In the genomic region with DNA sequence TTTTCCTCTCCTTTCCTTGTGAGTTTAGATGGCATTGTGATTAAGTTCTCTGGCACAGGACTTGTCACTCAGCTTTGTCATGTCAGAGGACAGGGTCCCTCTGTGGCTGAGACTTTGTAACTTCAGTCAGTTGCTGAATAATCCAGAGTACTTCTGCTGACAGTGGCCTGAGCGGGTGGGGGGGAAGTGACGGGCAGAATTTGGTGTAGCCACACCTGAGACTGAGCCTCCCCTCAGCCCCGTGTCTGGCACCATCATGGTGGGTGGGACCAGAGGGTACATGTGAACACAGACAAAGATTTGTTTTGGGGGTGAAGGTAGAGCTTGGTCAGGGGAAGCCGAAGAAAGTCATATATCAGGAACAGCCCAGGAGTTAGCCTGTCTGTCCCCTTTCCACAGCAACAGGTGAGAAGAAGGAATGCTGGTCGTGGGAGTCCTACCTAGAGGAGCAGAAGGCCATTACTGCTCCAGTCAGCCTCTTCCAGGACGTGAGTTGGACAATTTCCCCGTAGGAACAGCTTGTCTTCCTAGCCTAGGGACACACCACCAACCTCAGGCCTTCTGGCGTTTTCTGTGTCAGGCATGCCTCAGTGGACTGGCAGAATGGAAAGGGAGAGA, we compare ENCODE assay signal across 28 cellular contexts.
"Had no signal": no experiment of that assay in that cellular context is flagged by ENCODE, and none has a peak within 500 bp of the region (broad histone marks: within the 10 kb centered on the region; RNA-seq: fewer than 3 reads in every experiment).

No MANE protein-coding gene starts in this region.

- H3K36me3 Mint-ChIP-seq: activated naive CD4-positive, alpha-beta T cell treated with anti-CD3 and anti-CD28 coated beads, Interleukin-2, amount 50 U/mL, for 72 hours had no signal

- DNase-seq: activated CD4-positive, alpha-beta T cell treated with anti-CD3 and anti-CD28 coated beads for 36 hours; activated CD4-positive, alpha-beta T cell treated with anti-CD3 and anti-CD28 coated beads, Interleukin-2, amount 50 U/mL, for 4 hours; activated CD4-positive, CD25-positive, alpha-beta regulatory T cell; activated naive CD4-positive, alpha-beta T cell; activated T-cell treated with anti-CD3 and anti-CD28 coated beads for 4 hours; activated T-cell treated with anti-CD3 and anti-CD28 coated beads, Interleukin-2, amount 50 U/mL, for 72 hours; cortex of kidney; foreskin fibroblast; kidney glomerular epithelial cell; left lung; lower lobe of right lung; mesenchymal stem cell; naive thymus-derived CD8-positive, alpha-beta T cell; stimulated activated CD4-positive, alpha-beta T cell treated with anti-CD3 and anti-CD28 coated beads, Interleukin-12 subunit alpha, Interleukin-12 subunit beta, amount 100 ng/mL, for 4 hours; stimulated activated CD4-positive, alpha-beta T cell treated with anti-CD3 and anti-CD28 coated beads, Interleukin-4, amount 100 ng/mL, for 24 hours; stimulated activated naive CD8-positive, alpha-beta T cell treated with anti-CD3 and anti-CD28 coated beads, Interleukin-15, amount 100 ng/mL, for 72 hours; substantia nigra; T-cell; thyroid gland; upper lobe of left lung had no signal

- H3K4me1 ChIP-seq: breast epithelium, left lung, lower lobe of right lung, thyroid gland, upper lobe of left lung had no signal

- H3K9me3 ChIP-seq: breast epithelium, left lung, lower lobe of right lung, thyroid gland, upper lobe of left lung had no signal

- H3K4me3 Mint-ChIP-seq: activated CD4-positive, alpha-beta T cell treated with anti-CD3 and anti-CD28 coated beads for 36 hours; activated T-cell treated with anti-CD3 and anti-CD28 coated beads, Interleukin-2, amount 50 U/mL, for 72 hours; central memory CD8-positive, alpha-beta T cell; naive thymus-derived CD8-positive, alpha-beta T cell; stimulated activated memory B cell treated with anti-CD40 and anti-IgM and Interleukin-4, amounts not matched to agents 10 μg/mL and 1 μg/mL and 100 μg/mL, for 72 hours; stimulated activated naive CD8-positive, alpha-beta T cell treated with anti-CD3 and anti-CD28 coated beads, Interleukin-15, amount 100 ng/mL, for 72 hours; T-cell; T-helper 2 cell treated with Interferon-gamma antibody and Interleukin-4, amounts not matched to agents 5 μg/mL and 100 μg/mL, for 36 hours had no signal

- H3K4me3 ChIP-seq: breast epithelium, left lung, lower lobe of right lung, skin epidermis, thyroid gland, upper lobe of left lung had no signal

- H3K27ac ChIP-seq: breast epithelium, left lung, lower lobe of right lung, skin epidermis, thyroid gland, upper lobe of left lung had no signal

- ATAC-seq: activated CD4-positive, alpha-beta T cell treated with anti-CD3 and anti-CD28 coated beads for 36 hours; activated naive CD4-positive, alpha-beta T cell treated with anti-CD3 and anti-CD28 coated beads, Interleukin-2, amount 50 U/mL, for 72 hours; activated T-cell treated with anti-CD3 and anti-CD28 coated beads, Interleukin-2, amount 50 U/mL, for 72 hours; esophagus mucosa; left lung; lower lobe of right lung; naive thymus-derived CD8-positive, alpha-beta T cell; sciatic nerve; stimulated activated memory B cell treated with anti-CD40 and anti-IgM and Interleukin-4, amounts not matched to agents 10 μg/mL and 1 μg/mL and 100 μg/mL, for 72 hours; stimulated activated naive CD8-positive, alpha-beta T cell treated with anti-CD3 and anti-CD28 coated beads, Interleukin-15, amount 100 ng/mL, for 72 hours; T-cell had no signal

- H3K9me3 Mint-ChIP-seq: activated T-cell treated with anti-CD3 and anti-CD28 coated beads, Interleukin-2, amount 50 U/mL, for 72 hours; central memory CD8-positive, alpha-beta T cell; T-cell; T-helper 2 cell treated with Interferon-gamma antibody and Interleukin-4, amounts not matched to agents 5 μg/mL and 100 μg/mL, for 36 hours had no signal

- H3K4me1 Mint-ChIP-seq: activated CD4-positive, alpha-beta T cell treated with anti-CD3 and anti-CD28 coated beads for 36 hours; central memory CD8-positive, alpha-beta T cell; stimulated activated memory B cell treated with anti-CD40 and anti-IgM and Interleukin-4, amounts not matched to agents 10 μg/mL and 1 μg/mL and 100 μg/mL, for 72 hours; stimulated activated naive CD8-positive, alpha-beta T cell treated with anti-CD3 and anti-CD28 coated beads, Interleukin-15, amount 100 ng/mL, for 72 hours had no signal

- H3K27ac Mint-ChIP-seq: activated CD4-positive, alpha-beta T cell treated with anti-CD3 and anti-CD28 coated beads for 36 hours; activated T-cell treated with anti-CD3 and anti-CD28 coated beads, Interleukin-2, amount 50 U/mL, for 72 hours; stimulated activated memory B cell treated with anti-CD40 and anti-IgM and Interleukin-4, amounts not matched to agents 10 μg/mL and 1 μg/mL and 100 μg/mL, for 72 hours; stimulated activated naive CD8-positive, alpha-beta T cell treated with anti-CD3 and anti-CD28 coated beads, Interleukin-15, amount 100 ng/mL, for 72 hours; T-cell; T-helper 2 cell treated with Interferon-gamma antibody and Interleukin-4, amounts not matched to agents 5 μg/mL and 100 μg/mL, for 36 hours had no signal

- H3K27me3 ChIP-seq: breast epithelium, left lung, thyroid gland, upper lobe of left lung had no signal

- H3K36me3 ChIP-seq: breast epithelium, left lung, lower lobe of right lung, thyroid gland, upper lobe of left lung had no signal

- H3K27me3 Mint-ChIP-seq: central memory CD8-positive, alpha-beta T cell; stimulated activated memory B cell treated with anti-CD40 and anti-IgM and Interleukin-4, amounts not matched to agents 10 μg/mL and 1 μg/mL and 100 μg/mL, for 72 hours; stimulated activated naive CD8-positive, alpha-beta T cell treated with anti-CD3 and anti-CD28 coated beads, Interleukin-15, amount 100 ng/mL, for 72 hours had no signal
